ENCODE assay signal across 19 cellular contexts in the genomic region with DNA sequence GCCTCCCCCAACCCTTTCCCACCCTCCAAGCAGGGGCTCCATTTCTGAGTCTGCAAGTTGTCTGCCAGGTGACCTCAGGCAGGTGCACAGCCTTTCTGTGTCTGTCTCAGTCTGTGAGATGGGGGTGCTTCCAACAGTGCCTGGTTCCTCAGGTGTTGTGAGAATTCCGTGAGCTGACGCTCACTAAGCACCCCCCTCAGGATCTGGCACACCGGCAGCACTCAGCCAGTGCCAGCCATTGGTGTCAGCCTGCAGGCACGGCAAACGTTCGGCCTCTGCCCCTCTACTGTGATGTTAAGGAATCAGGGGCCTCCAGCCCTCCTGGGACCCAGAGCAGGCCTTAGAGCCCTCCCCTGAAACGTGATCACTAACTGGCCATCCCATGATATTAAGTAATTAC. TPM values are rescaled to one million over a fixed set of nuclear protein-coding genes. Genes with fewer than 3 reads are reported as not detected.
DNase-seq lines count a peak whose midpoint lies in the region; ATAC-seq and TF ChIP-seq lines count a peak whose summit lies in the region.
"Had no signal": no experiment of that assay in that cellular context is flagged by ENCODE, and none has a peak within 500 bp of the region (broad histone marks: within the 10 kb centered on the region; RNA-seq: fewer than 3 reads in every experiment).

No MANE protein-coding gene starts in this region.

- CTCF ChIA-PET in A673 (lab: Charles Lee), result interaction anchor here (0.6 kb wide), 1 partner anchor 156 kb away, joined by 3 read pairs; no protein-coding TSS in a partner anchor

- no peak for TF ChIP-seq EP300 in stomach (IDR thresholded peaks at IDR 0.05)

- ATAC-seq in body of pancreas, result no peak
- no peak for ATAC-seq in left lung
- no peak for ATAC-seq in GM19455 (IDR thresholded peaks at IDR 0.05; ENCODE audit: unreplicated experiment)
- ATAC-seq: stimulated activated naive CD8-positive, alpha-beta T cell treated with anti-CD3 and anti-CD28 coated beads, Interleukin-15, Interleukin-2, amounts not matched to agents 100 U/mL and 50 U/mL, for 24 hours had no signal

- TF ChIP-seq POLR2A in body of pancreas (IDR thresholded peaks at IDR 0.05) (peak in 1 of 3 donors; percentile 8), stomach (IDR thresholded peaks at IDR 0.05) (no peak)

- WGBS in body of pancreas, 2 donors, result 28 to 36% methylated on average over 6 to 7 of the region's 7 CpGs
- 66 to 88% (median 72%) methylated on average over 6 to 7 of the region's 7 CpGs for WGBS in stomach, 5 donors

- POLR2A ChIA-PET in A673 (lab: Charles Lee; ENCODE audit: low non-redundant PET), result interaction anchor here (0.7 kb wide), 1 partner anchor 65 kb away, joined by 8 read pairs; no protein-coding TSS in a partner anchor

- BruUV-seq in A673 (replicated peaks; lab: Mats Ljungman, UMichigan), result no TSS peak

- H3K9me3 ChIP-seq in A673 (ENCODE audit: low read depth, low read length, poor library complexity, severe bottlenecking) (no peaks in the 10 kb centered on the region), body of pancreas (no peaks in the 10 kb centered on the region), left lung (no peaks in the 10 kb centered on the region), stomach (no peaks in the 10 kb centered on the region)

- DNase-seq in A673 (ENCODE audit: low spot score) (no peak), body of pancreas (peak; percentile 44 to 50 (median 46)), left lung (peak; percentile 30 to 60), stomach (no peak), GOT3 (lab: John Stamatoyannopoulos, UW) (no peak), T-helper 1 cell (no peak)
- DNase-seq in activated CD4-positive, alpha-beta T cell treated with anti-CD3 and anti-CD28 coated beads, Interleukin-2, amount 50 U/mL, for 1 hour, result no peak
- DNase-seq: activated effector memory CD4-positive, alpha-beta T cell treated with Interleukin-2 at 50 U/mL for 16 hours; Calu3; dermis blood vessel endothelial cell; GF-D8; hypothalamus; stimulated activated naive CD8-positive, alpha-beta T cell treated with anti-CD3 and anti-CD28 coated beads, Interleukin-15, Interleukin-2, amounts not matched to agents 100 U/mL and 50 U/mL, for 24 hours had no signal

- H3K36me3 ChIP-seq in A673 (ENCODE audit: insufficient read depth, low read length, poor library complexity, severe bottlenecking) (peaks cover 33% of the 10 kb centered on the region), body of pancreas (replicated peaks in 1 of 2; ENCODE audit: insufficient read depth in 1 of 2, low read depth in 2 of 2) (peaks cover 0 to 1% of the 10 kb centered on the region in 2 donors), left lung (peaks cover 0 to 10% of the 10 kb centered on the region in 2 donors), stomach (peaks cover 20 to 35% (median 33%) of the 10 kb centered on the region in 4 donors)

- peaks cover 28% of the 10 kb centered on the region for H3K4me1 ChIP-seq in A673 (ENCODE audit: insufficient read depth, low read length, poor library complexity, severe bottlenecking)
- H3K4me1 ChIP-seq in body of pancreas, result peaks cover 71% of the 10 kb centered on the region
- H3K4me1 ChIP-seq in left lung, result peaks cover 18 to 55% of the 10 kb centered on the region in 2 donors
- peaks cover 50 to 78% (median 68%) of the 10 kb centered on the region in 4 donors for H3K4me1 ChIP-seq in stomach

- H3K27ac ChIP-seq in A673 (ENCODE audit: low read depth, low read length, poor library complexity, severe bottlenecking), result peak overlapping the region; percentile 83
- peak overlapping the region in 3 of 4 donors; percentile 98 to 99 (median 99) for H3K27ac ChIP-seq in body of pancreas
- H3K27ac ChIP-seq in left lung, result no peak overlapping the region
- H3K27ac ChIP-seq in stomach, result peak overlapping the region; percentile 32 to 99 (median 97)

- no peak for TF ChIP-seq CTCF in A673 (conservative IDR thresholded peaks at IDR 0.05; ENCODE audit: low read depth, low read length)
- TF ChIP-seq CTCF in body of pancreas (IDR thresholded peaks at IDR 0.05), result no peak
- no peak for TF ChIP-seq CTCF in left lung (IDR thresholded peaks at IDR 0.05)
- no peak for TF ChIP-seq CTCF in stomach (IDR thresholded peaks at IDR 0.05)

- peak overlapping the region; percentile 77 for H3K4me3 ChIP-seq in A673 (ENCODE audit: low read depth, low read length, poor library complexity, severe bottlenecking)
- no peak overlapping the region for H3K4me3 ChIP-seq in body of pancreas
- H3K4me3 ChIP-seq in left lung, result no peak overlapping the region
- H3K4me3 ChIP-seq in stomach, result peak overlapping the region; percentile 68 to 95 (median 88)

- intact Hi-C loops in A673 (cut with micrococcal nuclease; ENCODE audit: unreplicated experiment) (loop anchor here (5.0 kb wide), 2 partner anchors 62 to 118 kb away; no protein-coding TSS in a partner anchor), body of pancreas (cut with DNase I) (loop anchor here (10.0 kb wide), 1 partner anchor 100 kb away; no protein-coding TSS in a partner anchor), left lung (cut with DNase I) (no loop called here), stomach (cut with DNase I; ENCODE audit: low total_unique reads) (no loop called here)

- H3K27me3 ChIP-seq in A673 (replicated peaks; ENCODE audit: insufficient read depth, low read depth, low read length, poor library complexity) (no peaks in the 10 kb centered on the region), body of pancreas (no peaks in the 10 kb centered on the region), left lung (peaks cover 0 to 56% of the 10 kb centered on the region in 2 donors), stomach (peaks cover 0 to 23% (median 0%) of the 10 kb centered on the region in 3 donors)

RNA-seq across cellular contexts. Expression of a gene that starts 2.4 kb away (rescaled TPM):
- total RNA-seq in A673 (2021) (32.1 and 32.6 TPM in 2 replicates), body of pancreas (10 to 100 TPM; 37.4 to 40.2 TPM), left lung (10 to 100 TPM; 12.8 to 14.8 TPM), stomach (10 to 100 TPM in 4 of 5 donors, 1 to 10 TPM in 1; 4.6 to 82.9 (median 21.6) TPM)
- 10 to 100 TPM; 13.6 to 16.7 (median 16.6) TPM for polyA plus RNA-seq in stomach
- total RNA-seq: smooth muscle cell had no signal
- polyA plus RNA-seq: IgD-negative memory B cell, smooth muscle cell had no signal

RNA-seq across cellular contexts. Expression of a gene that starts 39.9 kb away (rescaled TPM):
- not detected in 2 replicates for total RNA-seq in A673 (2021)
- total RNA-seq in body of pancreas, result not detected
- total RNA-seq in left lung, result 1 to 10 TPM in 1 of 2 donors, not detected in 1; 8.2 TPM
- total RNA-seq in stomach, result not detected
- not detected for polyA plus RNA-seq in stomach
- total RNA-seq: astrocyte, Calu3, dermis blood vessel endothelial cell, lower leg skin, smooth muscle cell had no signal
- polyA plus RNA-seq: esophagus, IgD-negative memory B cell, smooth muscle cell had no signal

Comparison
In these comparisons a context has a peak if more than half of its experiments do, and no peak if none do; other contexts are left out.
1. DNase-seq: peak in body of pancreas (4 of 4) and left lung (2 of 2); none in A673 (single experiment), stomach (single experiment), GOT3 (single experiment), activated CD4-positive, alpha-beta T cell treated with anti-CD3 and anti-CD28 coated beads, Interleukin-2, amount 50 U/mL, for 1 hour (single experiment) and T-helper 1 cell (0 of 5).
2. H3K27ac ChIP-seq: peak in A673 (single experiment), body of pancreas (3 of 4) and stomach (5 of 5); none in left lung (0 of 2).
3. H3K4me3 ChIP-seq: peak in A673 (single experiment) and stomach (4 of 4); none in body of pancreas (0 of 2) and left lung (0 of 2).
4. intact Hi-C loops: an anchor here in A673 (5.0 kb wide) and body of pancreas (10.0 kb wide); none called in left lung and stomach.